In genomic region chr1:244675167-244675566, GRCh38 we compare ENCODE assay signal across 18 cellular contexts. TPM values are rescaled to one million over a fixed set of nuclear protein-coding genes. Genes with fewer than 3 reads are reported as not detected.
DNase-seq lines count a peak whose midpoint lies in the region; ATAC-seq and TF ChIP-seq lines count a peak whose summit lies in the region.
"Had no signal": no experiment of that assay in that cellular context is flagged by ENCODE, and none has a peak within 500 bp of the region (broad histone marks: within the 10 kb centered on the region; RNA-seq: fewer than 3 reads in every experiment).

No MANE protein-coding gene starts in this region.

- no peak overlapping the region for H4K5ac ChIP-seq in IMR-90 (ENCODE audit: low read depth, low read length)

- H3K27me3 ChIP-seq in GM23248 (replicated peaks; ENCODE audit: insufficient read depth) (no peaks in the 10 kb centered on the region), IMR-90 (ENCODE audit: control insufficient read depth, insufficient read depth, low read length) (no peaks in the 10 kb centered on the region)
- H3K27me3 ChIP-seq: BE2C had no signal

- BruUV-seq in IMR-90 (replicated peaks; lab: Mats Ljungman, UMichigan): no TSS peak

- no peak overlapping the region for H3K4me2 ChIP-seq in GM23248 (ENCODE audit: unreplicated experiment)
- no peak overlapping the region for H3K4me2 ChIP-seq in IMR-90 (ENCODE audit: low read depth, low read length)

- H3K79me2 ChIP-seq in GM23248 (ENCODE audit: insufficient read depth): peaks cover 94% of the 10 kb centered on the region

- H3K23ac ChIP-seq in IMR-90 (ENCODE audit: low read depth, low read length): no peak overlapping the region

- DNase-seq in GM23248: peak; percentile 13
- no peak for DNase-seq in IMR-90
- DNase-seq in amniotic epithelial cell (ENCODE audit: low read depth): peak; percentile 22
- no peak for DNase-seq in HT-29 (ENCODE audit: low spot score)
- no peak for DNase-seq in nucleus accumbens (lab: John Stamatoyannopoulos, UW)
- DNase-seq in activated T-cell treated with anti-CD3 and anti-CD28 coated beads, Interleukin-2, amount 50 U/mL, for 24 hours: no peak
- DNase-seq: BE2C; CD4-positive, alpha-beta T cell; MV-4-11; NCI-H1417 treated with DMSO at 0.1 percent for 48 hours; NCI-H1930; NCI-H446; NCI-H69; NK-92 treated with Interleukin-12 subunit alpha and Interleukin-12 subunit beta, amount 100 ng/mL, for 24 hours; SHP77 treated with DMSO at 0.1 percent for 48 hours had no signal

- no peak overlapping the region for H2AK9ac ChIP-seq in IMR-90 (replicated peaks; ENCODE audit: low read depth, low read length, poor library complexity)

- H3K27me3 Mint-ChIP-seq in nephron (ENCODE audit: low read depth): no peaks in the 10 kb centered on the region
- H3K27me3 Mint-ChIP-seq in activated T-cell treated with anti-CD3 and anti-CD28 coated beads, Interleukin-2, amount 50 U/mL, for 24 hours: no peaks in the 10 kb centered on the region
- H3K27me3 Mint-ChIP-seq: CD4-positive, alpha-beta T cell had no signal

- TF ChIP-seq CTCF in IMR-90 (conservative IDR thresholded peaks at IDR 0.05; ENCODE audit: low read depth, low read length) (no peak), nephron (IDR thresholded peaks at IDR 0.05; ENCODE audit: unreplicated experiment in 3 of 3) (no peak)

- H3K9me1 ChIP-seq in IMR-90 (ENCODE audit: insufficient read depth, low read length): 0 out of 2 replicates have a peak, but pooled peaks cover 3% of the 10 kb centered on the region

- no peak for ATAC-seq in IMR-90 (ENCODE audit: low read depth)
- ATAC-seq in GM21515 (IDR thresholded peaks at IDR 0.05; ENCODE audit: unreplicated experiment): no peak

- H2BK20ac ChIP-seq in IMR-90 (ENCODE audit: low read depth, low read length): no peak overlapping the region

- H3K9me2 ChIP-seq in GM23248 (ENCODE audit: insufficient read depth): no peaks in the 10 kb centered on the region

- intact Hi-C loops in IMR-90 (cut with micrococcal nuclease): no loop called here

- no peak overlapping the region for H2AFZ ChIP-seq in GM23248
- H2AFZ ChIP-seq in IMR-90 (replicated peaks; ENCODE audit: low read length, poor library complexity): no peak overlapping the region

- H3K4ac ChIP-seq in IMR-90 (ENCODE audit: low read depth, low read length): no peak overlapping the region

- no peak overlapping the region for H2BK15ac ChIP-seq in IMR-90 (ENCODE audit: low read depth, low read length)

- TF ChIP-seq POLR2A in IMR-90 (IDR thresholded peaks at IDR 0.05; ENCODE audit: low read depth, low read length): no peak

- in situ Hi-C loops in GM23248 (cut with MboI) (no loop called here), IMR-90 (cut with MboI; ENCODE audit: low sequenced_read_pairs) (no loop called here)

- peaks cover 28 to 38% of the 10 kb centered on the region in 2 experiments for H3K79me1 ChIP-seq in IMR-90 (ENCODE audit: low read depth in 1 of 2, low read length in 2 of 2)

- CTCF ChIA-PET in IMR-90 (lab: Yijun Ruan, JAX): no interaction called here

- H3K56ac ChIP-seq in IMR-90 (ENCODE audit: extremely low read depth, insufficient read depth, low read length): no peak overlapping the region

- no peak overlapping the region for H2AK5ac ChIP-seq in IMR-90 (ENCODE audit: low read depth, low read length)

- POLR2A ChIA-PET in IMR-90 (lab: Charles Lee; ENCODE audit: unreplicated experiment): no interaction called here

- H3K9me3 Mint-ChIP-seq in nephron: peaks cover 9% of the 10 kb centered on the region
- no peaks in the 10 kb centered on the region for H3K9me3 Mint-ChIP-seq in activated T-cell treated with anti-CD3 and anti-CD28 coated beads, Interleukin-2, amount 50 U/mL, for 24 hours
- H3K9me3 Mint-ChIP-seq: CD4-positive, alpha-beta T cell had no signal

- no peak for TF ChIP-seq RAD21 in IMR-90 (IDR thresholded peaks at IDR 0.05; ENCODE audit: low read length)

- no peak overlapping the region for H3K4me3 ChIP-seq in GM23248
- H3K4me3 ChIP-seq in IMR-90 (ENCODE audit: insufficient read depth, low read depth, low read length): no peak overlapping the region
- H3K4me3 ChIP-seq: HAP-1 had no signal

- peak overlapping the region; percentile 67 to 99 (median 94) for H3K27ac Mint-ChIP-seq in nephron
- H3K27ac Mint-ChIP-seq in activated T-cell treated with anti-CD3 and anti-CD28 coated beads, Interleukin-2, amount 50 U/mL, for 24 hours: no peak overlapping the region
- H3K27ac Mint-ChIP-seq: CD4-positive, alpha-beta T cell had no signal

- H3K9me3 ChIP-seq in GM23248 (ENCODE audit: low read depth) (no peaks in the 10 kb centered on the region), IMR-90 (ENCODE audit: control insufficient read depth, insufficient read depth, low read length) (no peaks in the 10 kb centered on the region)
- H3K9me3 ChIP-seq: BE2C, HAP-1 had no signal

- H3K4me1 ChIP-seq in GM23248 (ENCODE audit: insufficient read depth) (peaks cover 19% of the 10 kb centered on the region), IMR-90 (ENCODE audit: control insufficient read depth, insufficient read depth, low read length) (peaks cover 4% of the 10 kb centered on the region)
- H3K4me1 ChIP-seq: BE2C, HAP-1 had no signal

- H3F3A ChIP-seq in GM23248 (ENCODE audit: insufficient read depth): peaks cover 10% of the 10 kb centered on the region; the same call in 1 of the 2 replicates

- H3K14ac ChIP-seq in IMR-90 (replicated peaks; ENCODE audit: low read depth, low read length): no peak overlapping the region

- no peaks in the 10 kb centered on the region for H4K20me1 ChIP-seq in GM23248 (ENCODE audit: insufficient read depth)
- peaks cover 8% of the 10 kb centered on the region for H4K20me1 ChIP-seq in IMR-90 (ENCODE audit: insufficient read depth, low read length)

- no peaks in the 10 kb centered on the region for H3K36me3 ChIP-seq in GM23248 (ENCODE audit: low read depth)
- no peaks in the 10 kb centered on the region for H3K36me3 ChIP-seq in IMR-90 (ENCODE audit: control insufficient read depth, insufficient read depth, low read length)
- H3K36me3 ChIP-seq: BE2C, HAP-1 had no signal

- no peak overlapping the region for H3K4me3 Mint-ChIP-seq in nephron
- no peak overlapping the region for H3K4me3 Mint-ChIP-seq in activated T-cell treated with anti-CD3 and anti-CD28 coated beads, Interleukin-2, amount 50 U/mL, for 24 hours
- H3K4me3 Mint-ChIP-seq: CD4-positive, alpha-beta T cell had no signal

- H4K91ac ChIP-seq in IMR-90 (ENCODE audit: insufficient read depth, low read depth, low read length): no peak overlapping the region

- peaks cover 42% of the 10 kb centered on the region for H3K36me3 Mint-ChIP-seq in nephron (ENCODE audit: low read depth)
- peaks cover 69% of the 10 kb centered on the region for H3K36me3 Mint-ChIP-seq in activated T-cell treated with anti-CD3 and anti-CD28 coated beads, Interleukin-2, amount 50 U/mL, for 24 hours (ENCODE audit: low read depth)

- no peak overlapping the region for H4K8ac ChIP-seq in IMR-90 (ENCODE audit: low read depth in 2 of 2, low read length in 2 of 2)

- dilution Hi-C loops in IMR-90 (cut with HindIII; ENCODE audit: low sequenced_read_pairs, unreplicated experiment): no loop called here

- H3K9ac ChIP-seq in GM23248 (no peak overlapping the region), IMR-90 (ENCODE audit: low read depth, low read length) (no peak overlapping the region)

- no peak overlapping the region for H2BK120ac ChIP-seq in IMR-90 (ENCODE audit: low read depth, low read length)

- H3K27ac ChIP-seq in GM23248 (no peak overlapping the region), IMR-90 (ENCODE audit: insufficient read depth, low read length) (no peak overlapping the region)

- no peak overlapping the region for H3K18ac ChIP-seq in IMR-90 (ENCODE audit: low read depth, low read length)

- H2BK5ac ChIP-seq in IMR-90 (ENCODE audit: low read depth, low read length, poor library complexity, severe bottlenecking): no peak overlapping the region

- 94 to 100% methylated on average over 2 of the region's 2 CpGs for WGBS in GM23248 (ENCODE audit: low coverage in 1 of 2, low lambda C conversion rate in 2 of 2, missing lambda C conversion rate in 2 of 2), 2 experiments
- no CpG with 5 or more reads among the region's 2 CpGs for WGBS in IMR-90 (ENCODE audit: extremely low coverage in 2 of 2, insufficient read length in 1 of 2), 2 experiments

- peaks cover 51% of the 10 kb centered on the region for H3K4me1 Mint-ChIP-seq in nephron
- H3K4me1 Mint-ChIP-seq in activated T-cell treated with anti-CD3 and anti-CD28 coated beads, Interleukin-2, amount 50 U/mL, for 24 hours (ENCODE audit: low read depth): peaks cover 34% of the 10 kb centered on the region

TF ChIP-seq in IMR-90, 13 proteins besides CTCF, POLR2A, EP300 and RAD21:
- TF ChIP-seq CEBPB (IDR thresholded peaks at IDR 0.05; ENCODE audit: low read depth, low read length) (peak; percentile 90), SMC3 (IDR thresholded peaks at IDR 0.05; ENCODE audit: low read depth, low read length) (no peak), ELK1 (IDR thresholded peaks at IDR 0.05; ENCODE audit: borderline replicate concordance, low read depth, low read length) (no peak), MAZ (IDR thresholded peaks at IDR 0.05; ENCODE audit: borderline replicate concordance, low read depth, low read length) (no peak), BHLHE40 (IDR thresholded peaks at IDR 0.05; ENCODE audit: low read depth, low read length) (no peak)

RNA-seq across cellular contexts. Expression of gene DESI2, which starts 22.2 kb away (rescaled TPM):
- total RNA-seq in GM23248 (2014; rRNA removed; shearing (Covaris generic)): 58.9 and 65.9 TPM in 2 replicates
- polyA plus RNA-seq in GM23248 (2016; fragmentation: Nextera tagmentation; extraction: Ambion mirVana) (43.1 and 43.9 TPM in 2 replicates), IMR-90 (2012; rRNA removed) (14.7 and 19.0 TPM in 2 replicates)
- total RNA-seq in IMR-90 (2012; rRNA removed): 43.6 and 69.4 TPM in 2 replicates
- 8.0 and 8.4 TPM in 2 replicates for polyA plus RNA-seq in IMR-90 (2012; cell fraction: cytosol; rRNA removed)
- 7.2 and 17.4 TPM in 2 replicates for polyA plus RNA-seq in IMR-90 (2012; cell fraction: nucleus; rRNA removed; ENCODE audit: low replicate concordance)
- total RNA-seq in HT-29 (2014; rRNA removed; shearing (Covaris generic)): 23.9 and 25.0 TPM in 2 replicates

Comparison
In these comparisons a context has a peak if more than half of its experiments do, and no peak if none do; other contexts are left out.
1. DNase-seq: peak in GM23248 (single experiment) and amniotic epithelial cell (single experiment); none in IMR-90 (single experiment), HT-29 (single experiment), nucleus accumbens (0 of 56) and activated T-cell treated with anti-CD3 and anti-CD28 coated beads, Interleukin-2, amount 50 U/mL, for 24 hours (single experiment).